In the genomic region with DNA sequence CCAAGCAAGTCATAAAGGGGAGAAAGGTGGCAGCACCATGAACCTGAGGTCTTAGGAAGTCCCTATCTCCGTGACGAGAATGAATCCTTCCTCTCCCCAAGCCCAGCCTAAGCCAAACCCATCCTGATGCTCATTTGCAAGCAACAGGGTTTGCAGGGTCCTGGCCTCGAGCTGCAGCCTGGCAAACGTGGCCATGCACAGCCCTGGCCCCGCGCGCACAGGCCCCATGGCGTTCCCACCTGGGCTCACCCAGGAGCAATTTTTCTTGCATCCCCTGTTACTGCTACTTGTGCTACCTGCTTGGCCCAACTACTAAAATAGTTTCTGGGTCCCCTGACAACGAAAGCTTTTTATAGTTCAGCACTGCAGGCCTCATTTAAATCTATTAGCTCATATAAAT, we compare ENCODE assay signal across 1 cellular context.
TF ChIP-seq lines count a peak whose summit lies in the region.

No MANE protein-coding gene starts in this region.

TF ChIP-seq in WTC11, 78 proteins besides CTCF, POLR2A, EP300 and RAD21 (continued from another document):
- TF ChIP-seq, protein P1, sequence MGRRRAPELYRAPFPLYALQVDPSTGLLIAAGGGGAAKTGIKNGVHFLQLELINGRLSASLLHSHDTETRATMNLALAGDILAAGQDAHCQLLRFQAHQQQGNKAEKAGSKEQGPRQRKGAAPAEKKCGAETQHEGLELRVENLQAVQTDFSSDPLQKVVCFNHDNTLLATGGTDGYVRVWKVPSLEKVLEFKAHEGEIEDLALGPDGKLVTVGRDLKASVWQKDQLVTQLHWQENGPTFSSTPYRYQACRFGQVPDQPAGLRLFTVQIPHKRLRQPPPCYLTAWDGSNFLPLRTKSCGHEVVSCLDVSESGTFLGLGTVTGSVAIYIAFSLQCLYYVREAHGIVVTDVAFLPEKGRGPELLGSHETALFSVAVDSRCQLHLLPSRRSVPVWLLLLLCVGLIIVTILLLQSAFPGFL (CRISPR knock-in tag; IDR thresholded peaks at IDR 0.05; ENCODE audit: borderline replicate concordance), result no peak
- TF ChIP-seq, protein P2, sequence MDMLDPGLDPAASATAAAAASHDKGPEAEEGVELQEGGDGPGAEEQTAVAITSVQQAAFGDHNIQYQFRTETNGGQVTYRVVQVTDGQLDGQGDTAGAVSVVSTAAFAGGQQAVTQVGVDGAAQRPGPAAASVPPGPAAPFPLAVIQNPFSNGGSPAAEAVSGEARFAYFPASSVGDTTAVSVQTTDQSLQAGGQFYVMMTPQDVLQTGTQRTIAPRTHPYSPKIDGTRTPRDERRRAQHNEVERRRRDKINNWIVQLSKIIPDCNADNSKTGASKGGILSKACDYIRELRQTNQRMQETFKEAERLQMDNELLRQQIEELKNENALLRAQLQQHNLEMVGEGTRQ (CRISPR knock-in tag; IDR thresholded peaks at IDR 0.05), result no peak
- TF ChIP-seq TP53 (CRISPR knock-in tag; IDR thresholded peaks at IDR 0.05) (no peak), CREM (CRISPR knock-in tag; IDR thresholded peaks at IDR 0.05) (no peak), TCF7 (CRISPR knock-in tag; IDR thresholded peaks at IDR 0.05; ENCODE audit: low read depth) (no peak)
- TF ChIP-seq, protein P3, sequence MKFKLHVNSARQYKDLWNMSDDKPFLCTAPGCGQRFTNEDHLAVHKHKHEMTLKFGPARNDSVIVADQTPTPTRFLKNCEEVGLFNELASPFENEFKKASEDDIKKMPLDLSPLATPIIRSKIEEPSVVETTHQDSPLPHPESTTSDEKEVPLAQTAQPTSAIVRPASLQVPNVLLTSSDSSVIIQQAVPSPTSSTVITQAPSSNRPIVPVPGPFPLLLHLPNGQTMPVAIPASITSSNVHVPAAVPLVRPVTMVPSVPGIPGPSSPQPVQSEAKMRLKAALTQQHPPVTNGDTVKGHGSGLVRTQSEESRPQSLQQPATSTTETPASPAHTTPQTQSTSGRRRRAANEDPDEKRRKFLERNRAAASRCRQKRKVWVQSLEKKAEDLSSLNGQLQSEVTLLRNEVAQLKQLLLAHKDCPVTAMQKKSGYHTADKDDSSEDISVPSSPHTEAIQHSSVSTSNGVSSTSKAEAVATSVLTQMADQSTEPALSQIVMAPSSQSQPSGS (CRISPR knock-in tag; IDR thresholded peaks at IDR 0.05; ENCODE audit: borderline replicate concordance, low read depth), result no peak
